ENCODE assay signal across 12 cellular contexts in the genomic region with DNA sequence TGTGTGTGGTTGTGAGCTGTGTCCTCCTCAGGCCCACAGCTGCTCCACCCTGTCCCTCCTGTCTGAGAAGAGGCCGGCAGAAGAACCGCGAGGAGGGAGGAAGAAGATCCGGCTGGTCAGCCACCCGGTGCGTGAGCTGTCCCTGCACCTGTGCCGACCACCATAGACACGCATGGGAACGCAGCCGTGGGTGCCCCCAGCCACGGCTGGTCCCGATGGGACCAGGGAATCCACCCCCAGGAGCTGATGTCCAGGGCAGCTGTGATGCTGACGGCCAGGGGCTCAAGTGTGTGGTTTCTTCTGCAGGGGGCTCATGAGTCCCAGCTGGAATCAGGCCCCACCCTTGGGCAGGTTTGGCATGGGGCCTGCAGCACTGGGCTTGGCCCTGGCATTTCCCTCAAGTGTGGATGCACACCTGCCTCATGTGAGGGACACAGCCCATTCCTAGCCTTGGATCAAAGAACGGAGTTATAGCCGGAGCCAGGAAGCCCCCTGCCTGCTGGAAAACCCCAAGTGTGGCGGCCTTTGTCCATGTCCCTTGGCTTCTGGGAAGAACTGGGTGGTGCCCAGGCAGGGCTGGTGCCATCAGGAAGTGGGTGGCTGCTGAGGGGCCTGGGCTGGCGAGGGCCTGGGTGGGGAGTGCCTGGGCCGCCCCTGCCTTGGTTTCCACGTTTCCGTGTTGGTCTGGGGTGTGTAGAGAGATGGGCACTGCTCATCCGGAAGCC. TPM values are rescaled to one million over a fixed set of nuclear protein-coding genes. Genes with fewer than 3 reads are reported as not detected.
A peak's percentile ranks its signal among the peaks of the same experiment; 100 is the strongest.
DNase-seq lines count a peak whose midpoint lies in the region; ATAC-seq and TF ChIP-seq lines count a peak whose summit lies in the region.
"Had no signal": no experiment of that assay in that cellular context is flagged by ENCODE, and none has a peak within 500 bp of the region (broad histone marks: within the 10 kb centered on the region; RNA-seq: fewer than 3 reads in every experiment).

No MANE protein-coding gene starts in this region.

- H3K4me3 Mint-ChIP-seq in activated CD4-positive, alpha-beta T cell treated with anti-CD3 and anti-CD28 coated beads, Interleukin-2, amount 10 ng/mL, durations not matched to agents 24 days and 14 days: no peak overlapping the region

- H3K4me3 ChIP-seq in esophagus (ENCODE audit: low read depth in 1 of 2, low read length in 2 of 2) (no peak overlapping the region), sigmoid colon (no peak overlapping the region)
- H3K4me3 ChIP-seq: adrenal gland, prostate gland had no signal

- no peak for DNase-seq in activated CD4-positive, alpha-beta T cell treated with anti-CD3 and anti-CD28 coated beads, Interleukin-2, amount 10 ng/mL, durations not matched to agents 24 days and 14 days
- DNase-seq in activated CD4-positive, alpha-beta T cell treated with anti-CD3 and anti-CD28 coated beads for 48 hours: no peak
- DNase-seq in sigmoid colon (peak; percentile 64), AG20443 (ENCODE audit: low spot score) (no peak)
- DNase-seq: NCI-H2029; NK-92 treated with Interleukin-12 subunit alpha and Interleukin-12 subunit beta, amount 100 ng/mL, for 24 hours had no signal

- H3K27ac ChIP-seq in esophagus (ENCODE audit: low read depth in 2 of 2, low read length in 1 of 2) (peak overlapping the region; percentile 11), sigmoid colon (peak overlapping the region in 3 of 4 donors; percentile 7 to 19 (median 18))
- H3K27ac ChIP-seq: prostate gland had no signal

- H3K36me3 ChIP-seq in esophagus (ENCODE audit: control insufficient read depth in 2 of 2, insufficient read depth in 2 of 2, low read length in 1 of 2) (peaks cover 0 to 3% of the 10 kb centered on the region in 2 donors), sigmoid colon (peaks cover 6 to 24% (median 11%) of the 10 kb centered on the region in 4 donors)
- H3K36me3 ChIP-seq: prostate gland had no signal

- H3K27me3 Mint-ChIP-seq in activated CD4-positive, alpha-beta T cell treated with anti-CD3 and anti-CD28 coated beads, Interleukin-2, amount 10 ng/mL, durations not matched to agents 24 days and 14 days: no peaks in the 10 kb centered on the region

- H3K4me1 ChIP-seq in esophagus (ENCODE audit: control insufficient read depth in 2 of 2, insufficient read depth in 2 of 2, low read length in 1 of 2) (peaks cover 13 to 36% of the 10 kb centered on the region in 2 donors), sigmoid colon (peaks cover 2 to 29% (median 23%) of the 10 kb centered on the region in 4 donors)

- TF ChIP-seq EP300 in sigmoid colon (IDR thresholded peaks at IDR 0.05): no peak

- peaks cover 4% of the 10 kb centered on the region for H3K4me1 Mint-ChIP-seq in activated CD4-positive, alpha-beta T cell treated with anti-CD3 and anti-CD28 coated beads, Interleukin-2, amount 10 ng/mL, durations not matched to agents 24 days and 14 days

- no peaks in the 10 kb centered on the region for H3K9me3 Mint-ChIP-seq in activated CD4-positive, alpha-beta T cell treated with anti-CD3 and anti-CD28 coated beads, Interleukin-2, amount 10 ng/mL, durations not matched to agents 24 days and 14 days

- no peak for TF ChIP-seq POLR2A in sigmoid colon (IDR thresholded peaks at IDR 0.05)

- no peak for ATAC-seq in GM21528 (IDR thresholded peaks at IDR 0.05; ENCODE audit: low FRiP score, unreplicated experiment)

- H3K27me3 ChIP-seq in esophagus (ENCODE audit: control insufficient read depth in 1 of 2, insufficient read depth in 2 of 2, low read length in 2 of 2) (no peaks in the 10 kb centered on the region), sigmoid colon (no peaks in the 10 kb centered on the region)
- H3K27me3 ChIP-seq: adrenal gland had no signal

- no peak for TF ChIP-seq CTCF in sigmoid colon (IDR thresholded peaks at IDR 0.05)

- H3K36me3 Mint-ChIP-seq in activated CD4-positive, alpha-beta T cell treated with anti-CD3 and anti-CD28 coated beads, Interleukin-2, amount 10 ng/mL, durations not matched to agents 24 days and 14 days (ENCODE audit: low read depth): peaks cover 21% of the 10 kb centered on the region

- 60 to 68% methylated on average over 19 to 21 of the region's 21 CpGs for WGBS in esophagus, 2 donors
- WGBS in sigmoid colon, 2 donors: 27 to 73% methylated on average over 21 of the region's 21 CpGs

- intact Hi-C loops in activated CD4-positive, alpha-beta T cell treated with anti-CD3 and anti-CD28 coated beads, Interleukin-2, amount 10 ng/mL, durations not matched to agents 24 days and 14 days (cut with micrococcal nuclease): no loop called here
- intact Hi-C loops in sigmoid colon (cut with DNase I): no loop called here

- peak overlapping the region; percentile 40 for H3K27ac Mint-ChIP-seq in activated CD4-positive, alpha-beta T cell treated with anti-CD3 and anti-CD28 coated beads, Interleukin-2, amount 10 ng/mL, durations not matched to agents 24 days and 14 days

- H3K9me3 ChIP-seq in esophagus (ENCODE audit: control insufficient read depth in 2 of 2, insufficient read depth in 1 of 2, low read depth in 1 of 2, low read length in 1 of 2) (no peaks in the 10 kb centered on the region), sigmoid colon (no peaks in the 10 kb centered on the region)
- H3K9me3 ChIP-seq: adrenal gland, prostate gland had no signal

RNA-seq across cellular contexts. Expression of gene TNFRSF6B, which starts 4.6 kb away (rescaled TPM):
- total RNA-seq in activated CD4-positive, alpha-beta T cell treated with anti-CD3 and anti-CD28 coated beads, Interleukin-2, amount 10 ng/mL, durations not matched to agents 24 days and 14 days: not detected in 2 replicates
- polyA plus RNA-seq in esophagus: 10 to 100 TPM in 1 of 2 donors, 1 to 10 TPM in 1; 2.6 to 15.2 TPM
- 10 to 100 TPM in 1 of 4 donors, 1 to 10 TPM in 3; 1.8 to 45.5 (median 4.2) TPM for total RNA-seq in sigmoid colon
- 100 to 1,000 TPM in 1 of 3 donors, 1 to 10 TPM in 2; 1.2 to 186 (median 4.8) TPM for polyA plus RNA-seq in sigmoid colon
- total RNA-seq: A673; T-helper 1 cell treated with Interleukin-12 subunit alpha and Interleukin-12 subunit beta and Interleukin-4 antibody, amounts not matched to agents 30 ng/mL and 1 ng/mL, for 36 hours had no signal

RNA-seq across cellular contexts. Expression of gene ARFRP1, which starts 15.9 kb away (rescaled TPM):
- total RNA-seq in activated CD4-positive, alpha-beta T cell treated with anti-CD3 and anti-CD28 coated beads, Interleukin-2, amount 10 ng/mL, durations not matched to agents 24 days and 14 days: 63.4 and 70.4 TPM in 2 replicates
- polyA plus RNA-seq in esophagus (10 to 100 TPM; 33.9 to 35.4 TPM), sigmoid colon (10 to 100 TPM; 39.1 to 70.2 (median 45.6) TPM)
- total RNA-seq in sigmoid colon: 10 to 100 TPM; 26.8 to 38.7 (median 28.8) TPM

RNA-seq across cellular contexts. Expression of gene ZGPAT, which starts 16.0 kb away (rescaled TPM):
- total RNA-seq in activated CD4-positive, alpha-beta T cell treated with anti-CD3 and anti-CD28 coated beads, Interleukin-2, amount 10 ng/mL, durations not matched to agents 24 days and 14 days: 37.3 and 38.1 TPM in 2 replicates
- polyA plus RNA-seq in esophagus: 10 to 100 TPM; 24.4 to 38.9 TPM
- total RNA-seq in sigmoid colon: 10 to 100 TPM; 18.5 to 22.5 (median 19.6) TPM
- polyA plus RNA-seq in sigmoid colon: 10 to 100 TPM; 24.0 to 44.9 (median 30.5) TPM

RNA-seq across cellular contexts. Expression of gene RTEL1, which starts 33.8 kb away (rescaled TPM):
- total RNA-seq in activated CD4-positive, alpha-beta T cell treated with anti-CD3 and anti-CD28 coated beads, Interleukin-2, amount 10 ng/mL, durations not matched to agents 24 days and 14 days: 60.7 and 64.7 TPM in 2 replicates
- 10 to 100 TPM in 1 of 2 donors, 1 to 10 TPM in 1; 8.1 to 14.5 TPM for polyA plus RNA-seq in esophagus
- 10 to 100 TPM; 19.6 to 44.3 (median 31.4) TPM for total RNA-seq in sigmoid colon
- polyA plus RNA-seq in sigmoid colon: 10 to 100 TPM in 1 of 3 donors, 1 to 10 TPM in 2; 3.6 to 22.4 (median 9.0) TPM

RNA-seq across cellular contexts. Expression of gene STMN3, which starts 38.6 kb away (rescaled TPM):
- 9.7 and 10.7 TPM in 2 replicates for total RNA-seq in activated CD4-positive, alpha-beta T cell treated with anti-CD3 and anti-CD28 coated beads, Interleukin-2, amount 10 ng/mL, durations not matched to agents 24 days and 14 days
- polyA plus RNA-seq in esophagus (1 to 10 TPM; 3.7 to 6.1 TPM), sigmoid colon (10 to 100 TPM in 1 of 3 donors, 1 to 10 TPM in 2; 1.8 to 25.2 (median 6.6) TPM)
- total RNA-seq in sigmoid colon: 10 to 100 TPM; 14.6 to 22.1 (median 20.1) TPM
